ENCODE assay signal across 21 cellular contexts in the genomic region with DNA sequence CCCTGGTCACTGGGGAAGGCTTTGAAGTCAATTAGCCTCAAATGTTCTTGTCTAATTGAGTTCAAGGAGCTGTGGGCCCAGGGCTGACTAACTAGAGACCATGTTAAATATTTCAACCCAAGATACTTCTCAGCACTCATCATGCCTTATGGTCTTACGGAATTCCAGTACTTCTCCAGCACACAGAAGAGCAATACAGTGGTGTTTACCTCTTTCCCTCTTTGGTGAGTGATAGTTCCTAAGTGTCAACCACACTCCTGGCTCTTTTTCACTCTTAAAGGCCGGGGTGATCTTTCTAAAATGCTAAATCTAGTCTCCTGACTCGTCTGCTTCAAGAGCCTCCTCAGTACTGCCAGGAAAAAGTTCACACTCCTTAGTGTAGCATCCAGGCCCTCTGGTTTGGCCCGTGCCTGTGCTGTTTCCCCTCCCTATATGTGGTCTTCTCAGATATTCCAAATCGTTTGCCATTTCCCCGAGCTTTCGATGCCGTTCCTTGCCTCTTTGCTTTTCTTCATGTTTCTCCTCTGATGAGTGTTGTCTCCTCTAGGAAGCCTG. TPM values are rescaled to one million over a fixed set of nuclear protein-coding genes. Genes with fewer than 3 reads are reported as not detected.
DNase-seq lines count a peak whose midpoint lies in the region; ATAC-seq and TF ChIP-seq lines count a peak whose summit lies in the region.
"Had no signal": no experiment of that assay in that cellular context is flagged by ENCODE, and none has a peak within 500 bp of the region (broad histone marks: within the 10 kb centered on the region; RNA-seq: fewer than 3 reads in every experiment).

No MANE protein-coding gene starts in this region.

- H3K27ac ChIP-seq in adrenal gland (peak overlapping the region; percentile 49 to 91 (median 79)), cardiac muscle cell (peak overlapping the region; percentile 94), muscle layer of duodenum (ENCODE audit: low read length) (peak overlapping the region; percentile 3), transverse colon (peak overlapping the region in 3 of 4 donors; percentile 11 to 61 (median 44))
- H3K27ac ChIP-seq: VCaP had no signal

- H3K27me3 Mint-ChIP-seq in natural killer cell treated with Interleukin-12 subunit alpha and Interleukin-12 subunit beta and Interleukin-15 and Interleukin-18, amount 100 ng/mL, for 72 hours = peaks cover 20% of the 10 kb centered on the region in 2 donors
- H3K27me3 Mint-ChIP-seq: activated naive CD4-positive, alpha-beta T cell treated with anti-CD3 and anti-CD28 coated beads, Interleukin-2, amount 50 U/mL, for 24 hours had no signal

- H3K4me1 Mint-ChIP-seq in natural killer cell treated with Interleukin-12 subunit alpha and Interleukin-12 subunit beta and Interleukin-15 and Interleukin-18, amount 100 ng/mL, for 72 hours (ENCODE audit: low read depth in 2 of 2) = no peaks in the 10 kb centered on the region

- H3K9me3 Mint-ChIP-seq in natural killer cell treated with Interleukin-12 subunit alpha and Interleukin-12 subunit beta and Interleukin-15 and Interleukin-18, amount 100 ng/mL, for 72 hours = no peaks in the 10 kb centered on the region
- H3K9me3 Mint-ChIP-seq: activated CD4-positive, alpha-beta T cell treated with anti-CD3 and anti-CD28 coated beads, Interleukin-2, amount 10 ng/mL, durations not matched to agents 7 days and 5 days; activated naive CD4-positive, alpha-beta T cell treated with anti-CD3 and anti-CD28 coated beads, Interleukin-2, amount 50 U/mL, for 24 hours; activated T-helper 1 cell treated with anti-CD3 and anti-CD28 coated beads, Interleukin-12 subunit alpha, Interleukin-12 subunit beta, Interleukin-2, Interleukin-4 antibody, amounts not matched to agents 30 ng/mL and 10 ng/mL and 1 ng/mL, durations not matched to agents 14 hours and 24 hours and 36 hours had no signal

- H3K4me1 ChIP-seq in adrenal gland (replicated peaks in 1 of 2) = peaks cover 32 to 63% of the 10 kb centered on the region in 2 donors
- peaks cover 66% of the 10 kb centered on the region for H3K4me1 ChIP-seq in cardiac muscle cell (ENCODE audit: low read depth)
- H3K4me1 ChIP-seq in muscle layer of duodenum (ENCODE audit: control insufficient read depth in 1 of 2, insufficient read depth in 2 of 2, low read length in 2 of 2) = peaks cover 0 to 26% of the 10 kb centered on the region in 2 donors
- peaks cover 11 to 50% (median 23%) of the 10 kb centered on the region in 4 donors for H3K4me1 ChIP-seq in transverse colon

- no peaks in the 10 kb centered on the region for H3K36me3 Mint-ChIP-seq in natural killer cell treated with Interleukin-12 subunit alpha and Interleukin-12 subunit beta and Interleukin-15 and Interleukin-18, amount 100 ng/mL, for 72 hours
- H3K36me3 Mint-ChIP-seq: activated CD8-positive, alpha-beta memory T cell treated with anti-CD3 and anti-CD28 coated beads, Interleukin-2, amount 10 ng/mL, durations not matched to agents 7 days and 5 days had no signal

- in situ Hi-C loops in transverse colon (cut with MboI; ENCODE audit: low pct_ligation_motif_present in 1 of 4, low pct_unique_long_range_greater_than_20kb in 1 of 4, low sequenced_read_pairs in 3 of 4) = no loop called here

- no peak for DNase-seq in adrenal gland
- DNase-seq in cardiac muscle cell (ENCODE audit: low read depth in 1 of 2, low spot score in 1 of 2) = no peak
- no peak for DNase-seq in transverse colon
- no peak for DNase-seq in natural killer cell treated with Interleukin-12 subunit alpha and Interleukin-12 subunit beta and Interleukin-15 and Interleukin-18, amount 100 ng/mL, for 72 hours (ENCODE audit: low spot score)
- DNase-seq in NCI-H345 (lab: John Stamatoyannopoulos, UW) = no peak
- no peak for DNase-seq in GDM1 (lab: John Stamatoyannopoulos, UW)
- DNase-seq: activated CD4-positive, alpha-beta T cell treated with anti-CD3 and anti-CD28 coated beads, Interleukin-2, amount 10 ng/mL, durations not matched to agents 7 days and 5 days; activated CD8-positive, alpha-beta memory T cell treated with anti-CD3 and anti-CD28 coated beads, Interleukin-2, amount 10 ng/mL, durations not matched to agents 7 days and 5 days; effector CD8-positive, alpha-beta T cell; H7; KBM-7; NCI-H1436; NCI-H524 treated with DMSO at 0.1 percent for 48 hours; stimulated activated CD4-positive, alpha-beta T cell treated with anti-CD3 and anti-CD28 coated beads, Interleukin-4, amount 100 ng/mL, for 24 hours; stimulated activated naive CD4-positive, alpha-beta T cell treated with Interleukin-2 at 50 U/mL for 16 hours had no signal

- ATAC-seq in natural killer cell treated with Interleukin-12 subunit alpha and Interleukin-12 subunit beta and Interleukin-15 and Interleukin-18, amount 100 ng/mL, for 72 hours = no peak
- ATAC-seq in GM18873 (IDR thresholded peaks at IDR 0.05; ENCODE audit: low FRiP score, unreplicated experiment) = no peak
- ATAC-seq: activated CD8-positive, alpha-beta memory T cell treated with anti-CD3 and anti-CD28 coated beads, Interleukin-2, amount 10 ng/mL, durations not matched to agents 7 days and 5 days; SK-N-SH treated with all-trans-retinoic acid at 6 μM for 48 hours had no signal

- TF ChIP-seq CTCF in adrenal gland (IDR thresholded peaks at IDR 0.05) (no peak), cardiac muscle cell (IDR thresholded peaks at IDR 0.05; ENCODE audit: low read depth, low read length) (no peak), transverse colon (IDR thresholded peaks at IDR 0.05) (no peak)

- no peaks in the 10 kb centered on the region for H3K36me3 ChIP-seq in adrenal gland (replicated peaks in 1 of 2)
- no peaks in the 10 kb centered on the region for H3K36me3 ChIP-seq in cardiac muscle cell
- H3K36me3 ChIP-seq in muscle layer of duodenum (ENCODE audit: control insufficient read depth in 1 of 2, insufficient read depth in 2 of 2, low read length in 2 of 2) = no peaks in the 10 kb centered on the region
- H3K36me3 ChIP-seq in transverse colon = no peaks in the 10 kb centered on the region

- no peaks in the 10 kb centered on the region for H3K9me3 ChIP-seq in adrenal gland (replicated peaks in 1 of 3)
- H3K9me3 ChIP-seq in cardiac muscle cell (ENCODE audit: low read depth) = no peaks in the 10 kb centered on the region
- H3K9me3 ChIP-seq in muscle layer of duodenum (ENCODE audit: control insufficient read depth in 1 of 2, low read length in 2 of 2) = no peaks in the 10 kb centered on the region
- H3K9me3 ChIP-seq in transverse colon = no peaks in the 10 kb centered on the region

- 89 to 94% (median 92%) methylated on average over 8 of the region's 8 CpGs for WGBS in adrenal gland, 4 donors
- 85 to 86% methylated on average over 8 of the region's 8 CpGs for WGBS in transverse colon (ENCODE audit: low coverage in 1 of 2), 2 donors

- no peak overlapping the region for H3K4me3 Mint-ChIP-seq in natural killer cell treated with Interleukin-12 subunit alpha and Interleukin-12 subunit beta and Interleukin-15 and Interleukin-18, amount 100 ng/mL, for 72 hours
- H3K4me3 Mint-ChIP-seq: activated CD4-positive, alpha-beta T cell treated with anti-CD3 and anti-CD28 coated beads, Interleukin-2, amount 10 ng/mL, durations not matched to agents 7 days and 5 days; activated CD8-positive, alpha-beta memory T cell treated with anti-CD3 and anti-CD28 coated beads, Interleukin-2, amount 10 ng/mL, durations not matched to agents 7 days and 5 days; activated naive CD4-positive, alpha-beta T cell treated with anti-CD3 and anti-CD28 coated beads, Interleukin-2, amount 50 U/mL, for 24 hours; activated T-helper 1 cell treated with anti-CD3 and anti-CD28 coated beads, Interleukin-12 subunit alpha, Interleukin-12 subunit beta, Interleukin-2, Interleukin-4 antibody, amounts not matched to agents 30 ng/mL and 10 ng/mL and 1 ng/mL, durations not matched to agents 14 hours and 24 hours and 36 hours had no signal

- TF ChIP-seq POLR2A in adrenal gland (IDR thresholded peaks at IDR 0.05) (no peak), transverse colon (IDR thresholded peaks at IDR 0.05) (no peak)

- H3K27me3 ChIP-seq in adrenal gland (no peaks in the 10 kb centered on the region), cardiac muscle cell (no peaks in the 10 kb centered on the region), muscle layer of duodenum (ENCODE audit: low read depth, low read length) (no peaks in the 10 kb centered on the region), transverse colon (no peaks in the 10 kb centered on the region)

- no peak for TF ChIP-seq EP300 in transverse colon (IDR thresholded peaks at IDR 0.05; ENCODE audit: low read depth)

- H3K4me3 ChIP-seq in adrenal gland (no peak overlapping the region), cardiac muscle cell (no peak overlapping the region), muscle layer of duodenum (ENCODE audit: low read depth in 1 of 2, low read length in 2 of 2) (no peak overlapping the region), transverse colon (no peak overlapping the region)

- intact Hi-C loops in adrenal gland (cut with DNase I) (no loop called here), transverse colon (cut with DNase I; ENCODE audit: low total_unique reads) (no loop called here)

- H3K27ac Mint-ChIP-seq in natural killer cell treated with Interleukin-12 subunit alpha and Interleukin-12 subunit beta and Interleukin-15 and Interleukin-18, amount 100 ng/mL, for 72 hours = no peak overlapping the region
- H3K27ac Mint-ChIP-seq: activated CD4-positive, alpha-beta T cell treated with anti-CD3 and anti-CD28 coated beads, Interleukin-2, amount 10 ng/mL, durations not matched to agents 7 days and 5 days; activated CD8-positive, alpha-beta memory T cell treated with anti-CD3 and anti-CD28 coated beads, Interleukin-2, amount 10 ng/mL, durations not matched to agents 7 days and 5 days; activated naive CD4-positive, alpha-beta T cell treated with anti-CD3 and anti-CD28 coated beads, Interleukin-2, amount 50 U/mL, for 24 hours; activated T-helper 1 cell treated with anti-CD3 and anti-CD28 coated beads, Interleukin-12 subunit alpha, Interleukin-12 subunit beta, Interleukin-2, Interleukin-4 antibody, amounts not matched to agents 30 ng/mL and 10 ng/mL and 1 ng/mL, durations not matched to agents 14 hours and 24 hours and 36 hours had no signal

RNA-seq across cellular contexts. Expression of a gene that starts 4.7 kb away (rescaled TPM):
- total RNA-seq in adrenal gland (100 to 1,000 TPM in 2 of 8 donors, 10 to 100 TPM in 6; 46.2 to 176 (median 76.5) TPM), cardiac muscle cell (103 and 143 TPM in 2 replicates), transverse colon (10 to 100 TPM in 2 of 4 donors, 1 to 10 TPM in 1, under 1 TPM in 1; 1.00 to 24.3 (median 10.7) TPM)
- polyA plus RNA-seq in adrenal gland (100 to 1,000 TPM in 1 of 3 donors, 10 to 100 TPM in 2; 21.4 to 125 (median 24.8) TPM), cardiac muscle cell (175 and 230 TPM in 2 replicates)
- total RNA-seq in natural killer cell treated with Interleukin-12 subunit alpha and Interleukin-12 subunit beta and Interleukin-15 and Interleukin-18, amount 100 ng/mL, for 72 hours = not detected
- total RNA-seq: activated CD4-positive, alpha-beta T cell treated with anti-CD3 and anti-CD28 coated beads, Interleukin-2, amount 10 ng/mL, durations not matched to agents 7 days and 5 days; activated CD8-positive, alpha-beta memory T cell treated with anti-CD3 and anti-CD28 coated beads, Interleukin-2, amount 10 ng/mL, durations not matched to agents 7 days and 5 days; activated T-helper 1 cell treated with anti-CD3 and anti-CD28 coated beads, Interleukin-12 subunit alpha, Interleukin-12 subunit beta, Interleukin-2, Interleukin-4 antibody, amounts not matched to agents 30 ng/mL and 10 ng/mL and 1 ng/mL, durations not matched to agents 14 hours and 24 hours and 36 hours had no signal

Comparison
In these comparisons a context has a peak if more than half of its experiments do, and no peak if none do; other contexts are left out.
1. H3K27ac ChIP-seq: peak in every context shown above with its lines; median percentile 94 in cardiac muscle cell; 79 in adrenal gland; 44 in transverse colon; 3 in muscle layer of duodenum.